In the genomic region with DNA sequence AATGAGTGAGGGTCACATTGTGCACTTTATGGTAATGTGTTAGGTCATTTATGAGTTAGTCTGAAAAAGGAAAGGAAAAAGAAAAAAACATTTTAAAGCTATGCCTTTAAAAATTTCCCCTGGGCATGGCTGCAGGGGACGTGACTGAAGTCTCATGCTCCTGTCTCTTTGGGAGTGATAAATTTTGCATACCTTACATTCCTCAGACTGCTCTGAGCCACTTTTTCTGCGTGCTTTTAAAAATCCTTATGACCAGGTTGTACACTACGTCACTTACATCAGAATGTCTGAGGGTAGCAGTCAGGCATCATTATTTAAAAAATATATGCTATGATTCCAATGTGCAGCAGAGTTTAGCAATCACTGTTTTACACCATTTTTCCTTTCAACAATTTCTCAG, we compare ENCODE assay signal across 2 cellular contexts.
TF ChIP-seq lines count a peak whose summit lies in the region.

No MANE protein-coding gene starts in this region.

TF ChIP-seq in A549, 52 proteins besides CTCF, POLR2A, EP300 and RAD21 (continued from another document):
- no peak for TF ChIP-seq ZSCAN20 (CRISPR knock-in tag; IDR thresholded peaks at IDR 0.05)
- TF ChIP-seq MAZ (IDR thresholded peaks at IDR 0.05; ENCODE audit: borderline replicate concordance, low read depth, low read length) = no peak
- TF ChIP-seq CBX8 (IDR thresholded peaks at IDR 0.05) = no peak
- no peak for TF ChIP-seq HEYL (CRISPR knock-in tag; IDR thresholded peaks at IDR 0.05)
- TF ChIP-seq FOXS1 (CRISPR knock-in tag; IDR thresholded peaks at IDR 0.05) = no peak
- TF ChIP-seq NFE2L2 (conservative IDR thresholded peaks at IDR 0.05; ENCODE audit: low read length) = no peak
- TF ChIP-seq, protein P1, sequence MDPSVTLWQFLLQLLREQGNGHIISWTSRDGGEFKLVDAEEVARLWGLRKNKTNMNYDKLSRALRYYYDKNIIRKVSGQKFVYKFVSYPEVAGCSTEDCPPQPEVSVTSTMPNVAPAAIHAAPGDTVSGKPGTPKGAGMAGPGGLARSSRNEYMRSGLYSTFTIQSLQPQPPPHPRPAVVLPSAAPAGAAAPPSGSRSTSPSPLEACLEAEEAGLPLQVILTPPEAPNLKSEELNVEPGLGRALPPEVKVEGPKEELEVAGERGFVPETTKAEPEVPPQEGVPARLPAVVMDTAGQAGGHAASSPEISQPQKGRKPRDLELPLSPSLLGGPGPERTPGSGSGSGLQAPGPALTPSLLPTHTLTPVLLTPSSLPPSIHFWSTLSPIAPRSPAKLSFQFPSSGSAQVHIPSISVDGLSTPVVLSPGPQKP (IDR thresholded peaks at IDR 0.05; ENCODE audit: low read depth, low read length) = no peak
- no peak for TF ChIP-seq BCL3 (IDR thresholded peaks at IDR 0.05)
- no peak for TF ChIP-seq ZNF302 (CRISPR knock-in tag; IDR thresholded peaks at IDR 0.05)

TF ChIP-seq in HCT116, 20 proteins besides CTCF, POLR2A, EP300 and RAD21 (continued from another document):
- TF ChIP-seq, protein P2, sequence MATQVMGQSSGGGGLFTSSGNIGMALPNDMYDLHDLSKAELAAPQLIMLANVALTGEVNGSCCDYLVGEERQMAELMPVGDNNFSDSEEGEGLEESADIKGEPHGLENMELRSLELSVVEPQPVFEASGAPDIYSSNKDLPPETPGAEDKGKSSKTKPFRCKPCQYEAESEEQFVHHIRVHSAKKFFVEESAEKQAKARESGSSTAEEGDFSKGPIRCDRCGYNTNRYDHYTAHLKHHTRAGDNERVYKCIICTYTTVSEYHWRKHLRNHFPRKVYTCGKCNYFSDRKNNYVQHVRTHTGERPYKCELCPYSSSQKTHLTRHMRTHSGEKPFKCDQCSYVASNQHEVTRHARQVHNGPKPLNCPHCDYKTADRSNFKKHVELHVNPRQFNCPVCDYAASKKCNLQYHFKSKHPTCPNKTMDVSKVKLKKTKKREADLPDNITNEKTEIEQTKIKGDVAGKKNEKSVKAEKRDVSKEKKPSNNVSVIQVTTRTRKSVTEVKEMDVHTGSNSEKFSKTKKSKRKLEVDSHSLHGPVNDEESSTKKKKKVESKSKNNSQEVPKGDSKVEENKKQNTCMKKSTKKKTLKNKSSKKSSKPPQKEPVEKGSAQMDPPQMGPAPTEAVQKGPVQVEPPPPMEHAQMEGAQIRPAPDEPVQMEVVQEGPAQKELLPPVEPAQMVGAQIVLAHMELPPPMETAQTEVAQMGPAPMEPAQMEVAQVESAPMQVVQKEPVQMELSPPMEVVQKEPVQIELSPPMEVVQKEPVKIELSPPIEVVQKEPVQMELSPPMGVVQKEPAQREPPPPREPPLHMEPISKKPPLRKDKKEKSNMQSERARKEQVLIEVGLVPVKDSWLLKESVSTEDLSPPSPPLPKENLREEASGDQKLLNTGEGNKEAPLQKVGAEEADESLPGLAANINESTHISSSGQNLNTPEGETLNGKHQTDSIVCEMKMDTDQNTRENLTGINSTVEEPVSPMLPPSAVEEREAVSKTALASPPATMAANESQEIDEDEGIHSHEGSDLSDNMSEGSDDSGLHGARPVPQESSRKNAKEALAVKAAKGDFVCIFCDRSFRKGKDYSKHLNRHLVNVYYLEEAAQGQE (IDR thresholded peaks at IDR 0.05; ENCODE audit: low read depth) = no peak
- TF ChIP-seq TCF7L2 (IDR thresholded peaks at IDR 0.05; ENCODE audit: borderline replicate concordance, extremely low read depth, insufficient read depth, insufficient read length) (no peak), ELF1 (IDR thresholded peaks at IDR 0.05; ENCODE audit: borderline replicate concordance, low read depth) (no peak), CEBPB (IDR thresholded peaks at IDR 0.05; ENCODE audit: low read depth) (no peak; the same call in 1 of the 2 replicates), FOSL1 (IDR thresholded peaks at IDR 0.05; ENCODE audit: low read depth) (no peak), ZBTB33 (IDR thresholded peaks at IDR 0.05; ENCODE audit: extremely low read depth, insufficient replicate concordance, low read length) (no peak), ZFX (IDR thresholded peaks at IDR 0.05) (no peak), EZH2phosphoT487 (IDR thresholded peaks at IDR 0.05; ENCODE audit: borderline replicate concordance) (no peak), EZH2 (IDR thresholded peaks at IDR 0.05) (no peak), JUND (IDR thresholded peaks at IDR 0.05) (no peak)
TF ChIP-seq in HCT116: peak in this region for 0.
